ENCODE assay signal across 1 cellular context in the genomic region with DNA sequence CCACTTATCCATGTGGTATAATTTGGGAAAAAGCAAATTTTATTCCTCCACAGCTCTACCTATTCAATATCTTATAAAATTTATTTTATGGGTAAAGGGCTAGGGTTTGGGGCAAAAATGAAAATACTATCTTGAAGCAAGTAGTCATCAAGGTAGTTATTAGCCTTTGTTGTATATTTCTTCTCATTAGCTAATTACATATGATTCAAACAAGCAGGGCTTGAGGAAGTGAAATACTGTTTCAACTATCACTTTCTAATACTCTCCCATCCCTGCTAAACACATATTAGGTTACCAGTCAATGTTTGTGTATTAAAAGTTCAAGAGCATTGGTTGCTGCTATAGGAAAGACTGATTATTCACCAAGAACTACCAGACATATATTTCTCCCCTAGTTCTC.
TF ChIP-seq lines count a peak whose summit lies in the region.

No MANE protein-coding gene starts in this region.

TF ChIP-seq in GM12878, 131 proteins besides CTCF, POLR2A, EP300 and RAD21 (continued from another document):
- TF ChIP-seq, protein P1, sequence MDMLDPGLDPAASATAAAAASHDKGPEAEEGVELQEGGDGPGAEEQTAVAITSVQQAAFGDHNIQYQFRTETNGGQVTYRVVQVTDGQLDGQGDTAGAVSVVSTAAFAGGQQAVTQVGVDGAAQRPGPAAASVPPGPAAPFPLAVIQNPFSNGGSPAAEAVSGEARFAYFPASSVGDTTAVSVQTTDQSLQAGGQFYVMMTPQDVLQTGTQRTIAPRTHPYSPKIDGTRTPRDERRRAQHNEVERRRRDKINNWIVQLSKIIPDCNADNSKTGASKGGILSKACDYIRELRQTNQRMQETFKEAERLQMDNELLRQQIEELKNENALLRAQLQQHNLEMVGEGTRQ (IDR thresholded peaks at IDR 0.05; ENCODE audit: borderline replicate concordance, low read depth, low read length), result no peak
- TF ChIP-seq CBX3 (IDR thresholded peaks at IDR 0.05; ENCODE audit: borderline replicate concordance, low read depth), result no peak
- TF ChIP-seq, protein P2, sequence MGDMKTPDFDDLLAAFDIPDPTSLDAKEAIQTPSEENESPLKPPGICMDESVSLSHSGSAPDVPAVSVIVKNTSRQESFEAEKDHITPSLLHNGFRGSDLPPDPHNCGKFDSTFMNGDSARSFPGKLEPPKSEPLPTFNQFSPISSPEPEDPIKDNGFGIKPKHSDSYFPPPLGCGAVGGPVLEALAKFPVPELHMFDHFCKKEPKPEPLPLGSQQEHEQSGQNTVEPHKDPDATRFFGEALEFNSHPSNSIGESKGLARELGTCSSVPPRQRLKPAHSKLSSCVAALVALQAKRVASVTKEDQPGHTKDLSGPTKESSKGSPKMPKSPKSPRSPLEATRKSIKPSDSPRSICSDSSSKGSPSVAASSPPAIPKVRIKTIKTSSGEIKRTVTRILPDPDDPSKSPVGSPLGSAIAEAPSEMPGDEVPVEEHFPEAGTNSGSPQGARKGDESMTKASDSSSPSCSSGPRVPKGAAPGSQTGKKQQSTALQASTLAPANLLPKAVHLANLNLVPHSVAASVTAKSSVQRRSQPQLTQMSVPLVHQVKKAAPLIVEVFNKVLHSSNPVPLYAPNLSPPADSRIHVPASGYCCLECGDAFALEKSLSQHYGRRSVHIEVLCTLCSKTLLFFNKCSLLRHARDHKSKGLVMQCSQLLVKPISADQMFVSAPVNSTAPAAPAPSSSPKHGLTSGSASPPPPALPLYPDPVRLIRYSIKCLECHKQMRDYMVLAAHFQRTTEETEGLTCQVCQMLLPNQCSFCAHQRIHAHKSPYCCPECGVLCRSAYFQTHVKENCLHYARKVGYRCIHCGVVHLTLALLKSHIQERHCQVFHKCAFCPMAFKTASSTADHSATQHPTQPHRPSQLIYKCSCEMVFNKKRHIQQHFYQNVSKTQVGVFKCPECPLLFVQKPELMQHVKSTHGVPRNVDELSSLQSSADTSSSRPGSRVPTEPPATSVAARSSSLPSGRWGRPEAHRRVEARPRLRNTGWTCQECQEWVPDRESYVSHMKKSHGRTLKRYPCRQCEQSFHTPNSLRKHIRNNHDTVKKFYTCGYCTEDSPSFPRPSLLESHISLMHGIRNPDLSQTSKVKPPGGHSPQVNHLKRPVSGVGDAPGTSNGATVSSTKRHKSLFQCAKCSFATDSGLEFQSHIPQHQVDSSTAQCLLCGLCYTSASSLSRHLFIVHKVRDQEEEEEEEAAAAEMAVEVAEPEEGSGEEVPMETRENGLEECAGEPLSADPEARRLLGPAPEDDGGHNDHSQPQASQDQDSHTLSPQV (IDR thresholded peaks at IDR 0.05), result no peak
- TF ChIP-seq BCL11A (IDR thresholded peaks at IDR 0.05; ENCODE audit: low read depth, low read length), result no peak
- 0 out of 2 replicates have a peak, but pooled peaks have one; percentile 13 for TF ChIP-seq SPI1 (IDR thresholded peaks at IDR 0.05; ENCODE audit: borderline replicate concordance, insufficient read depth, low read depth, low read length)
- 0 out of 2 replicates have a peak, but pooled peaks have one; percentile 17 for TF ChIP-seq ZNF24 (IDR thresholded peaks at IDR 0.05)
- no peak for TF ChIP-seq GABPA (IDR thresholded peaks at IDR 0.05; ENCODE audit: low read depth)
- TF ChIP-seq CBX5 (IDR thresholded peaks at IDR 0.05; ENCODE audit: low read depth), result no peak
- TF ChIP-seq ZNF384 (IDR thresholded peaks at IDR 0.05; ENCODE audit: borderline replicate concordance, low read depth, low read length), result no peak
- no peak for TF ChIP-seq ZNF207 (IDR thresholded peaks at IDR 0.05; ENCODE audit: borderline replicate concordance)
- no peak for TF ChIP-seq HDAC6 (IDR thresholded peaks at IDR 0.05; ENCODE audit: unreplicated experiment)
- no peak for TF ChIP-seq NFIC (IDR thresholded peaks at IDR 0.05; ENCODE audit: low read depth, low read length)
- TF ChIP-seq, protein P3, sequence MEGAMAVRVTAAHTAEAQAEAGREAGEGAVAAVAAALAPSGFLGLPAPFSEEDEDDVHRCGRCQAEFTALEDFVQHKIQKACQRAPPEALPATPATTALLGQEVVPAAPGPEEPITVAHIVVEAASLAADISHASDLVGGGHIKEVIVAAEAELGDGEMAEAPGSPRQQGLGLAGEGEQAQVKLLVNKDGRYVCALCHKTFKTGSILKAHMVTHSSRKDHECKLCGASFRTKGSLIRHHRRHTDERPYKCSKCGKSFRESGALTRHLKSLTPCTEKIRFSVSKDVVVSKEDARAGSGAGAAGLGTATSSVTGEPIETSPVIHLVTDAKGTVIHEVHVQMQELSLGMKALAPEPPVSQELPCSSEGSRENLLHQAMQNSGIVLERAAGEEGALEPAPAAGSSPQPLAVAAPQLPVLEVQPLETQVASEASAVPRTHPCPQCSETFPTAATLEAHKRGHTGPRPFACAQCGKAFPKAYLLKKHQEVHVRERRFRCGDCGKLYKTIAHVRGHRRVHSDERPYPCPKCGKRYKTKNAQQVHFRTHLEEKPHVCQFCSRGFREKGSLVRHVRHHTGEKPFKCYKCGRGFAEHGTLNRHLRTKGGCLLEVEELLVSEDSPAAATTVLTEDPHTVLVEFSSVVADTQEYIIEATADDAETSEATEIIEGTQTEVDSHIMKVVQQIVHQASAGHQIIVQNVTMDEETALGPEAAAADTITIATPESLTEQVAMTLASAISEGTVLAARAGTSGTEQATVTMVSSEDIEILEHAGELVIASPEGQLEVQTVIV (IDR thresholded peaks at IDR 0.05; ENCODE audit: borderline replicate concordance, partially characterized antibody), result no peak
- TF ChIP-seq FOXK2 (IDR thresholded peaks at IDR 0.05), result no peak
- no peak for TF ChIP-seq YBX1 (IDR thresholded peaks at IDR 0.05)
- TF ChIP-seq, protein P4, sequence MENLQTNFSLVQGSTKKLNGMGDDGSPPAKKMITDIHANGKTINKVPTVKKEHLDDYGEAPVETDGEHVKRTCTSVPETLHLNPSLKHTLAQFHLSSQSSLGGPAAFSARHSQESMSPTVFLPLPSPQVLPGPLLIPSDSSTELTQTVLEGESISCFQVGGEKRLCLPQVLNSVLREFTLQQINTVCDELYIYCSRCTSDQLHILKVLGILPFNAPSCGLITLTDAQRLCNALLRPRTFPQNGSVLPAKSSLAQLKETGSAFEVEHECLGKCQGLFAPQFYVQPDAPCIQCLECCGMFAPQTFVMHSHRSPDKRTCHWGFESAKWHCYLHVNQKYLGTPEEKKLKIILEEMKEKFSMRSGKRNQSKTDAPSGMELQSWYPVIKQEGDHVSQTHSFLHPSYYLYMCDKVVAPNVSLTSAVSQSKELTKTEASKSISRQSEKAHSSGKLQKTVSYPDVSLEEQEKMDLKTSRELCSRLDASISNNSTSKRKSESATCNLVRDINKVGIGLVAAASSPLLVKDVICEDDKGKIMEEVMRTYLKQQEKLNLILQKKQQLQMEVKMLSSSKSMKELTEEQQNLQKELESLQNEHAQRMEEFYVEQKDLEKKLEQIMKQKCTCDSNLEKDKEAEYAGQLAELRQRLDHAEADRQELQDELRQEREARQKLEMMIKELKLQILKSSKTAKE (IDR thresholded peaks at IDR 0.05; ENCODE audit: low read depth, poor library complexity, severe bottlenecking), result peak; percentile 2
- TF ChIP-seq EZH2 (IDR thresholded peaks at IDR 0.05; ENCODE audit: borderline replicate concordance, control insufficient read depth, low read depth, low read length), result no peak
- no peak for TF ChIP-seq HDAC2 (IDR thresholded peaks at IDR 0.05)
- TF ChIP-seq CHD4 (IDR thresholded peaks at IDR 0.05), result no peak
- no peak for TF ChIP-seq TCF7 (IDR thresholded peaks at IDR 0.05; ENCODE audit: borderline replicate concordance)
- no peak for TF ChIP-seq ZNF622 (IDR thresholded peaks at IDR 0.05)
- TF ChIP-seq MTA2 (IDR thresholded peaks at IDR 0.05; ENCODE audit: low read depth), result peak; percentile 82
- 0 out of 2 replicates have a peak, but pooled peaks have one; percentile 20 for TF ChIP-seq DPF2 (IDR thresholded peaks at IDR 0.05)
